ENCODE assay signal across 11 cellular contexts in genomic region chr11:34655335-34656008, GRCh38. TPM values are rescaled to one million over a fixed set of nuclear protein-coding genes. Genes with fewer than 3 reads are reported as not detected.
DNase-seq lines count a peak whose midpoint lies in the region; ATAC-seq, FAIRE-seq and TF ChIP-seq lines count a peak whose summit lies in the region.
"Had no signal": no experiment of that assay in that cellular context is flagged by ENCODE, and none has a peak within 500 bp of the region (broad histone marks: within the 10 kb centered on the region; RNA-seq: fewer than 3 reads in every experiment).

No MANE protein-coding gene starts in this region.

- no peak for FAIRE-seq in K562 (lab: Jason Lieb, UNC)

- H3K9me1 ChIP-seq in K562 (ENCODE audit: control insufficient read depth, insufficient read depth, low read length), result no peaks in the 10 kb centered on the region

- no peaks in the 10 kb centered on the region for H3K27me3 ChIP-seq in K562 (ENCODE audit: control insufficient read depth in 2 of 2, insufficient read depth in 2 of 2, low read length in 2 of 2)
- H3K27me3 ChIP-seq in upper lobe of right lung, result no peaks in the 10 kb centered on the region

- H3K9me3 ChIP-seq in K562 (replicated peaks; ENCODE audit: control insufficient read depth, insufficient read depth, low read depth, low read length), result no peaks in the 10 kb centered on the region
- no peaks in the 10 kb centered on the region for H3K9me3 ChIP-seq in upper lobe of right lung

- intact Hi-C loops in activated CD4-positive, alpha-beta T cell treated with anti-CD3 and anti-CD28 coated beads for 36 hours (cut with DNase I, micrococcal nuclease), result loop anchor here (10.0 kb wide), 3 partner anchors 489 to 921 kb away; partner anchors contain the start of gene CD59 (in 1 of the 2)
- intact Hi-C loops in activated CD4-positive, alpha-beta T cell treated with anti-CD3 and anti-CD28 coated beads, Interleukin-2, amount 10 ng/mL, durations not matched to agents 24 days and 14 days (cut with micrococcal nuclease), result loop anchor here (10.0 kb wide), 1 partner anchor 639 kb away; no protein-coding TSS in a partner anchor
- intact Hi-C loops in K562 (cut with micrococcal nuclease) (loop anchor here (2.0 kb wide), 1 partner anchor 53 kb away; no protein-coding TSS in a partner anchor), upper lobe of right lung (cut with DNase I) (no loop called here)

- H3K4me3 ChIP-seq in K562 (no peak overlapping the region), upper lobe of right lung (no peak overlapping the region)

- in situ Hi-C loops in K562 (cut with MboI) (no loop called here), G401 (cut with HindIII; ENCODE audit: low sequenced_read_pairs) (no loop called here)

- H3K27ac ChIP-seq in K562 (ENCODE audit: extremely low read depth, low read depth, low read length) (no peak overlapping the region), upper lobe of right lung (peak overlapping the region; percentile 31)

- H3K4me1 ChIP-seq in K562 (replicated peaks in 1 of 2; ENCODE audit: control insufficient read depth in 2 of 2, insufficient read depth in 2 of 2, low read length in 2 of 2) (peaks cover 0 to 36% of the 10 kb centered on the region in 2 experiments; a peak in 3 of 5 replicates), upper lobe of right lung (peaks cover 24% of the 10 kb centered on the region)

- H4K20me1 ChIP-seq in K562 (replicated peaks; ENCODE audit: control insufficient read depth, insufficient read depth, low read length), result no peaks in the 10 kb centered on the region

- no peak for TF ChIP-seq EP300 in K562 (IDR thresholded peaks at IDR 0.05; ENCODE audit: low read length)

- H3K27ac Mint-ChIP-seq in activated CD4-positive, alpha-beta T cell treated with anti-CD3 and anti-CD28 coated beads for 36 hours, result peak overlapping the region; percentile 38
- H3K27ac Mint-ChIP-seq in activated CD4-positive, alpha-beta T cell treated with anti-CD3 and anti-CD28 coated beads, Interleukin-2, amount 10 ng/mL, durations not matched to agents 24 days and 14 days, result no peak overlapping the region

- no peak for TF ChIP-seq RAD21 in K562 (CRISPR knock-in tag; conservative IDR thresholded peaks at IDR 0.05 in 1 of 2, IDR thresholded peaks at IDR 0.05 in 1 of 2)

- no TSS peak for BruUV-seq in K562 (replicated peaks; lab: Mats Ljungman, UMichigan)

- 27% methylated on average over 2 of the region's 2 CpGs for WGBS in K562 (ENCODE audit: insufficient coverage, low coverage, missing lambda C conversion rate)

- no peak for TF ChIP-seq CTCF in K562 (IDR thresholded peaks at IDR 0.05 in 2 of 3, conservative IDR thresholded peaks at IDR 0.05 in 1 of 3; ENCODE audit: insufficient read depth in 2 of 3, low read depth in 1 of 3, low read length in 3 of 3)
- no peak for TF ChIP-seq CTCF in upper lobe of right lung (IDR thresholded peaks at IDR 0.05)

- no peaks in the 10 kb centered on the region for H3K36me3 ChIP-seq in K562 (ENCODE audit: control insufficient read depth, insufficient read depth, low read length)
- peaks cover 17% of the 10 kb centered on the region for H3K36me3 ChIP-seq in upper lobe of right lung

- H3K4me3 Mint-ChIP-seq in activated CD4-positive, alpha-beta T cell treated with anti-CD3 and anti-CD28 coated beads for 36 hours, result no peak overlapping the region
- no peak overlapping the region for H3K4me3 Mint-ChIP-seq in activated CD4-positive, alpha-beta T cell treated with anti-CD3 and anti-CD28 coated beads, Interleukin-2, amount 10 ng/mL, durations not matched to agents 24 days and 14 days

- H3K79me2 ChIP-seq in K562 (ENCODE audit: control insufficient read depth, insufficient read depth, low read length), result no peaks in the 10 kb centered on the region

- TF ChIP-seq POLR2A in K562 (conservative IDR thresholded peaks at IDR 0.05), result no peak

- CTCF ChIA-PET in activated CD4-positive, alpha-beta T cell treated with anti-CD3 and anti-CD28 coated beads for 36 hours (lab: Charles Lee), result interaction anchor here (1.4 kb wide), 1 partner anchor 41 kb away, joined by 3 read pairs; no protein-coding TSS in a partner anchor
- CTCF ChIA-PET in K562 (lab: Yijun Ruan, JAX; ENCODE audit: low intra/inter-chr PET ratio), result no interaction called here

- DNase-seq in activated CD4-positive, alpha-beta T cell treated with anti-CD3 and anti-CD28 coated beads for 36 hours, result peak; percentile 20
- no peak for DNase-seq in activated CD4-positive, alpha-beta T cell treated with anti-CD3 and anti-CD28 coated beads, Interleukin-2, amount 10 ng/mL, durations not matched to agents 24 days and 14 days
- DNase-seq in K562 (ENCODE audit: extremely low read depth in 1 of 4, low spot score in 3 of 4) (no peak), kidney glomerular epithelial cell (lab: John Stamatoyannopoulos, UW) (peak; percentile 13), upper lobe of right lung (no peak), G401 (ENCODE audit: low spot score) (no peak), NCI-H187 treated with DMSO at 0.1 percent for 48 hours (lab: John Stamatoyannopoulos, UW) (no peak)
- DNase-seq: effector CD4-positive, alpha-beta T cell; T-helper 2 cell had no signal

- H3K9ac ChIP-seq in K562 (ENCODE audit: insufficient read depth in 1 of 2, low read depth in 2 of 2, low read length in 2 of 2), result no peak overlapping the region

- no peak overlapping the region for H3K4me2 ChIP-seq in K562 (ENCODE audit: insufficient read depth, low read length)

- peaks cover 38% of the 10 kb centered on the region for H3K27me3 Mint-ChIP-seq in activated CD4-positive, alpha-beta T cell treated with anti-CD3 and anti-CD28 coated beads for 36 hours
- H3K27me3 Mint-ChIP-seq in activated CD4-positive, alpha-beta T cell treated with anti-CD3 and anti-CD28 coated beads, Interleukin-2, amount 10 ng/mL, durations not matched to agents 24 days and 14 days, result peaks cover 76% of the 10 kb centered on the region

- H3K9me3 Mint-ChIP-seq in activated CD4-positive, alpha-beta T cell treated with anti-CD3 and anti-CD28 coated beads for 36 hours (ENCODE audit: low read depth), result no peaks in the 10 kb centered on the region
- H3K9me3 Mint-ChIP-seq in activated CD4-positive, alpha-beta T cell treated with anti-CD3 and anti-CD28 coated beads, Interleukin-2, amount 10 ng/mL, durations not matched to agents 24 days and 14 days, result no peaks in the 10 kb centered on the region

- POLR2A ChIA-PET in activated CD4-positive, alpha-beta T cell treated with anti-CD3 and anti-CD28 coated beads for 36 hours (lab: Charles Lee), result no interaction called here
- POLR2A ChIA-PET in K562 (lab: Yijun Ruan, JAX), result interaction anchor here (0.6 to 1.4 kb wide), 3 partner anchors 17 to 52 kb away, joined by 3 to 4 read pairs (median 4); no protein-coding TSS in a partner anchor

- peaks cover 46% of the 10 kb centered on the region for H3K4me1 Mint-ChIP-seq in activated CD4-positive, alpha-beta T cell treated with anti-CD3 and anti-CD28 coated beads for 36 hours
- peaks cover 19% of the 10 kb centered on the region for H3K4me1 Mint-ChIP-seq in activated CD4-positive, alpha-beta T cell treated with anti-CD3 and anti-CD28 coated beads, Interleukin-2, amount 10 ng/mL, durations not matched to agents 24 days and 14 days

- no peak overlapping the region for H2AFZ ChIP-seq in K562 (ENCODE audit: low read depth, low read length)

- no peaks in the 10 kb centered on the region for H3K36me3 Mint-ChIP-seq in activated CD4-positive, alpha-beta T cell treated with anti-CD3 and anti-CD28 coated beads for 36 hours (ENCODE audit: low read depth)
- H3K36me3 Mint-ChIP-seq in activated CD4-positive, alpha-beta T cell treated with anti-CD3 and anti-CD28 coated beads, Interleukin-2, amount 10 ng/mL, durations not matched to agents 24 days and 14 days (ENCODE audit: low read depth), result no peaks in the 10 kb centered on the region

- peak; percentile 5 for ATAC-seq in activated CD4-positive, alpha-beta T cell treated with anti-CD3 and anti-CD28 coated beads for 36 hours
- ATAC-seq in K562, result no peak
- no peak for ATAC-seq in upper lobe of right lung
- no peak for ATAC-seq in HG02642 (IDR thresholded peaks at IDR 0.05; ENCODE audit: poor library complexity, unreplicated experiment)

TF ChIP-seq in K562, 482 proteins besides CTCF, POLR2A, EP300 and RAD21 (continues in another document):
- TF ChIP-seq ADNP (tag; IDR thresholded peaks at IDR 0.05) (peak; percentile 72; the same call in 1 of the 2 replicates), RBM25 (IDR thresholded peaks at IDR 0.05; ENCODE audit: low read depth, low read length, severe bottlenecking) (peak; percentile 70), HDAC3 (IDR thresholded peaks at IDR 0.05; ENCODE audit: borderline replicate concordance, partially characterized antibody) (no peak), KDM1A (IDR thresholded peaks at IDR 0.05) (0 out of 4 replicates have a peak, but pooled peaks have one; percentile 10 to 19), MAZ (CRISPR knock-in tag; conservative IDR thresholded peaks at IDR 0.05 in 1 of 2, IDR thresholded peaks at IDR 0.05 in 1 of 2) (no peak), DDX20 (tag; IDR thresholded peaks at IDR 0.05; ENCODE audit: low read depth) (peak; percentile 20; the same call in 1 of the 2 replicates), BCOR (IDR thresholded peaks at IDR 0.05) (0 out of 2 replicates have a peak, but pooled peaks have one; percentile 49)

RNA-seq across cellular contexts. Expression of gene EHF, which starts 34.6 kb away (rescaled TPM):
- under 1 TPM; 0.14 to 0.25 TPM for total RNA-seq in activated CD4-positive, alpha-beta T cell treated with anti-CD3 and anti-CD28 coated beads for 36 hours
- not detected in 2 replicates for total RNA-seq in activated CD4-positive, alpha-beta T cell treated with anti-CD3 and anti-CD28 coated beads, Interleukin-2, amount 10 ng/mL, durations not matched to agents 24 days and 14 days
- total RNA-seq in K562 (2011; cell fraction: chromatin; rRNA removed; ENCODE audit: low replicate concordance), result not detected in 2 replicates
- not detected in 2 replicates for total RNA-seq in K562 (2011; cell fraction: nucleolus; rRNA removed)
- total RNA-seq in K562 (2011; cell fraction: nucleoplasm; rRNA removed), result not detected in 2 replicates
- total RNA-seq in K562 (2014; rRNA removed), result 0.20 and 0.54 TPM in 2 replicates
- 0.41 and 0.47 TPM in 2 replicates for total RNA-seq in K562 (2014; rRNA removed; fragmentation: Illumina TruSeq; extraction: Trizol)
- total RNA-seq in K562 (2015; rRNA removed; fragmentation: Illumina TruSeq; extraction: Trizol), result 0.34 and 0.40 TPM in 2 replicates
- total RNA-seq in K562 (2021), result 0.38 and 0.76 TPM in 2 replicates
- 0.03 and 0.04 TPM in 2 replicates for polyA plus RNA-seq in K562 (2011; rRNA removed)
- 0.13 TPM in 1 of 2 replicates, not detected in the other for polyA plus RNA-seq in K562 (2011; cell fraction: cytosol; rRNA removed)
- polyA plus RNA-seq in K562 (2011; cell fraction: nucleus; rRNA removed), result not detected in 2 replicates
- polyA plus RNA-seq in K562 (2012), result 0.17 and 0.37 TPM in 2 replicates
- 0.24 TPM in 1 of 2 replicates, not detected in the other for polyA plus RNA-seq in K562 (2014; fragmentation: Illumina TruSeq; extraction: Trizol)
- under 1 TPM; 0.24 to 0.37 TPM for polyA plus RNA-seq in K562 (2014; fragmentation: Nextera tagmentation; extraction: Ambion mirVana)
- polyA plus RNA-seq in K562 (2014; rRNA removed), result 0.04 TPM in 1 of 2 replicates, not detected in the other
- 0.11 and 0.36 TPM in 2 replicates for polyA minus RNA-seq in K562 (2011; rRNA and poly(A)+ RNA removed)
- not detected in 2 replicates for polyA minus RNA-seq in K562 (2011; cell fraction: cytosol; rRNA and poly(A)+ RNA removed)
- not detected in 2 replicates for polyA minus RNA-seq in K562 (2011; cell fraction: nucleus; rRNA and poly(A)+ RNA removed)
- total RNA-seq in upper lobe of right lung, result 36.4 TPM
- total RNA-seq in G401 (2014; rRNA removed; shearing (Covaris generic)), result not detected in 2 replicates
- total RNA-seq: A673 had no signal

Comparison
In these comparisons a context has a peak if more than half of its experiments do, and no peak if none do; other contexts are left out.
1. DNase-seq: peak in activated CD4-positive, alpha-beta T cell treated with anti-CD3 and anti-CD28 coated beads for 36 hours (single experiment) and kidney glomerular epithelial cell (single experiment); none in activated CD4-positive, alpha-beta T cell treated with anti-CD3 and anti-CD28 coated beads, Interleukin-2, amount 10 ng/mL, durations not matched to agents 24 days and 14 days (single experiment), K562 (0 of 4), upper lobe of right lung (single experiment), G401 (single experiment) and NCI-H187 treated with DMSO at 0.1 percent for 48 hours (single experiment).
2. RNA of gene EHF, which starts 34.6 kb away (total RNA-seq): 36.4 TPM in upper lobe of right lung (single experiment); 0.20 to 0.76 TPM in K562, 0.14 to 0.25 TPM in activated CD4-positive, alpha-beta T cell treated with anti-CD3 and anti-CD28 coated beads for 36 hours, not detected in activated CD4-positive, alpha-beta T cell treated with anti-CD3 and anti-CD28 coated beads, Interleukin-2, amount 10 ng/mL, durations not matched to agents 24 days and 14 days and not detected in G401; every median in the first group is over 10 times any median in the second.